8 cellular contexts compared by ENCODE assay signal in the genomic region with DNA sequence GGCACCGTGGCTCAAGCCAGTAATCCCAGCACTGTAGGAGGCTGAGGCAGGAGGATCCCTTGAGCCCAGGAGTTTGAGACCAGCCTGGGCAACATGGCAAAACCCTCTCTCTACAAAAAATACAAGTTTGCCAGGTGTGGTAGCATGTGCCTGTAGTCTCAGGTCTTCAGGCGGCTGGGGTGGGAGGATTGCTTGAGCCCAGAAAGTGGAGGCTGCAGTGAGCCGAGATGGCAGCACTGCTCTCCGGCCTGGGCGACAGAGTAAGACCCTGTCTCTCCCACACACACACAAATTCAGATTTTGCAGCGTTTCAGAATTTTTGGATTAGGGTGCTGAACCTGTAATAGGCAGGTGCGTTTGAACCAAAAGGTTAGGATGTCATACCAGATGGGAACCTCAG. TPM values are rescaled to one million over a fixed set of nuclear protein-coding genes. Genes with fewer than 3 reads are reported as not detected.
DNase-seq lines count a peak whose midpoint lies in the region; ATAC-seq and TF ChIP-seq lines count a peak whose summit lies in the region.

No MANE protein-coding gene starts in this region.

- H3K4me1 ChIP-seq in iPS-20b (ENCODE audit: insufficient read depth, low read length) (peaks cover 8% of the 10 kb centered on the region; the same call in 1 of the 2 replicates), vagina (peaks cover 50% of the 10 kb centered on the region)

- H3K4me3 ChIP-seq in iPS-20b (ENCODE audit: low read length), result peak overlapping the region; percentile 97; the same call in 1 of the 2 replicates
- no peak overlapping the region for H3K4me3 ChIP-seq in vagina

- H3K27me3 ChIP-seq in iPS-20b (ENCODE audit: insufficient read depth, low read length) (no peaks in the 10 kb centered on the region), vagina (no peaks in the 10 kb centered on the region)

- H3K9me3 ChIP-seq in iPS-20b (ENCODE audit: insufficient read depth, low read depth, low read length) (no peaks in the 10 kb centered on the region), vagina (no peaks in the 10 kb centered on the region)

- intact Hi-C loops in vagina (cut with DNase I), result loop anchor here (10.0 kb wide), 1 partner anchor 166 kb away; the partner anchor contains the start of genes BCL2L12 and IRF3

- ATAC-seq in HG03108 (IDR thresholded peaks at IDR 0.05; ENCODE audit: unreplicated experiment), result no peak
- ATAC-seq in HG02610 (IDR thresholded peaks at IDR 0.05; ENCODE audit: unreplicated experiment), result no peak

- DNase-seq in stimulated activated CD4-positive, alpha-beta T cell treated with anti-CD3 and anti-CD28 coated beads, Interleukin-4, amount 100 ng/mL, for 24 hours, result peak; percentile 12
- DNase-seq in stimulated activated CD4-positive, alpha-beta T cell treated with anti-CD3 and anti-CD28 coated beads, Interleukin-2, amount 100 ng/mL, for 24 hours, result no peak
- peak in 1 of 2 donors; percentile 80 for DNase-seq in vagina (ENCODE audit: extremely low spot score in 2 of 2)
- DNase-seq in NOMO-1 (lab: John Stamatoyannopoulos, UW; ENCODE audit: unreplicated experiment in 2 of 2), result no peak

- peak overlapping the region; percentile 97; the same call in 1 of the 2 replicates for H3K27ac ChIP-seq in VCaP
- H3K27ac ChIP-seq in iPS-20b (ENCODE audit: low read length), result no peak overlapping the region
- H3K27ac ChIP-seq in vagina, result peak overlapping the region; percentile 93

- H3K9ac ChIP-seq in iPS-20b (ENCODE audit: low read depth, low read length), result peak overlapping the region; percentile 17; the same call in 1 of the 2 replicates

- H3K36me3 ChIP-seq in iPS-20b (ENCODE audit: insufficient read depth, low read depth, low read length), result peaks cover 38% of the 10 kb centered on the region
- peaks cover 3 to 30% of the 10 kb centered on the region in 2 donors for H3K36me3 ChIP-seq in vagina

- no peak for TF ChIP-seq CTCF in VCaP (conservative IDR thresholded peaks at IDR 0.05)
- TF ChIP-seq CTCF in vagina (IDR thresholded peaks at IDR 0.05), result no peak

- TF ChIP-seq POLR2A in vagina (IDR thresholded peaks at IDR 0.05), result no peak

RNA-seq across cellular contexts. Expression of gene RPS11, which starts 2.2 kb away (rescaled TPM):
- total RNA-seq in vagina, result 4,897 TPM

RNA-seq across cellular contexts. Expression of gene RPL13A, which starts 11.1 kb away (rescaled TPM):
- 3,900 TPM for total RNA-seq in vagina

RNA-seq across cellular contexts. Expression of gene FCGRT, which starts 14.0 kb away (rescaled TPM):
- 166 TPM for total RNA-seq in vagina

RNA-seq across cellular contexts. Expression of gene FLT3LG, which starts 24.5 kb away (rescaled TPM):
- 10.1 TPM for total RNA-seq in vagina

RNA-seq across cellular contexts. Expression of gene RCN3, which starts 29.3 kb away (rescaled TPM):
- total RNA-seq in vagina, result 22.6 TPM
